In the genomic region with DNA sequence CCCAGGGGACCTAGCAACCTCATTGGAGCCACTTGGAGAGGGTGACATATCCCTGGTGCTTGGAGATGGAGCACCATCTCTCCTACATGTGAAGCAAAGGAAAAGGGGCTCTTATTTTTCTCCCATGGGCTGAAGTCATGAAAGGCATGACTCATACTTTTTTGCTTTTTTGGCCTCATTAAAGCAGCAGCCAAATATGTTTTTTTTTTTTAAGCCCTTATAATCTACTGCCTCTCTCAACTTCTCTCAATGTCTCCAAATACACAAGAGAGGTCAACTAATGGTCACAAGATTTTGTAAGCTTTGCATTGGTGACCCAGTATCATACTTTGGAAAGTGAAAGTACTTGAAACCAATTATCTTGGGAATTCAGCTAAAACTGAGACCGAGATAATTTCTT, we compare ENCODE assay signal across 20 cellular contexts. TPM values are rescaled to one million over a fixed set of nuclear protein-coding genes. Genes with fewer than 3 reads are reported as not detected.
DNase-seq lines count a peak whose midpoint lies in the region; ATAC-seq and TF ChIP-seq lines count a peak whose summit lies in the region.
"Had no signal": no experiment of that assay in that cellular context is flagged by ENCODE, and none has a peak within 500 bp of the region (broad histone marks: within the 10 kb centered on the region; RNA-seq: fewer than 3 reads in every experiment).

No MANE protein-coding gene starts in this region.

- peaks cover 0 to 2% of the 10 kb centered on the region in 2 donors for H3K36me3 Mint-ChIP-seq in naive B cell

- H3K4me1 ChIP-seq in right cardiac atrium (ENCODE audit: control insufficient read depth, insufficient read depth, low read length) (peaks cover 2% of the 10 kb centered on the region), left ventricle myocardium inferior (peaks cover 16% of the 10 kb centered on the region), vagina (peaks cover 20% of the 10 kb centered on the region)

- no peaks in the 10 kb centered on the region for H3K27me3 ChIP-seq in right cardiac atrium (ENCODE audit: control insufficient read depth, insufficient read depth)
- H3K27me3 ChIP-seq in left ventricle myocardium inferior (ENCODE audit: low read depth): peaks cover 41% of the 10 kb centered on the region
- H3K27me3 ChIP-seq in vagina: no peaks in the 10 kb centered on the region
- H3K27me3 ChIP-seq: Peyer's patch had no signal

- H3K4me1 Mint-ChIP-seq in naive B cell: peaks cover 9 to 23% (median 18%) of the 10 kb centered on the region in 3 donors

- H3K9me3 Mint-ChIP-seq in naive B cell: peaks cover 0 to 5% (median 3%) of the 10 kb centered on the region in 7 donors
- H3K9me3 Mint-ChIP-seq: HFFc6 had no signal

- no peak overlapping the region for H3K27ac ChIP-seq in right cardiac atrium (ENCODE audit: low read length)
- no peak overlapping the region for H3K27ac ChIP-seq in left ventricle myocardium inferior (replicated peaks)
- peak overlapping the region; percentile 6 for H3K27ac ChIP-seq in vagina
- H3K27ac ChIP-seq: coronary artery, epithelial cell of prostate, heart right ventricle, KMS-11, Peyer's patch, transverse colon had no signal

- ATAC-seq in right cardiac atrium: peak; percentile 39 to 42
- no peak for ATAC-seq in naive B cell (ENCODE audit: low read depth in 2 of 2)
- ATAC-seq in HG03025 (IDR thresholded peaks at IDR 0.05; ENCODE audit: low FRiP score, unreplicated experiment): no peak

- H3K4me3 Mint-ChIP-seq in naive B cell: peak overlapping the region in 5 of 8 donors; percentile 68 to 94 (median 79)
- H3K4me3 Mint-ChIP-seq: HFFc6 had no signal

- H3K27ac Mint-ChIP-seq in naive B cell: no peak overlapping the region
- H3K27ac Mint-ChIP-seq: activated naive CD8-positive, alpha-beta T cell treated with anti-CD3 and anti-CD28 coated beads, Interleukin-2, amount 10 ng/mL, durations not matched to agents 7 days and 5 days; HFFc6 had no signal

- no peaks in the 10 kb centered on the region for H3K36me3 ChIP-seq in left ventricle myocardium inferior
- H3K36me3 ChIP-seq in vagina: no peaks in the 10 kb centered on the region
- H3K36me3 ChIP-seq: transverse colon had no signal

- H3K27me3 Mint-ChIP-seq in naive B cell: peaks cover 24 to 38% (median 33%) of the 10 kb centered on the region in 3 donors

- no peak for TF ChIP-seq POLR2A in vagina (IDR thresholded peaks at IDR 0.05)

- TF ChIP-seq CTCF in left ventricle myocardium inferior (IDR thresholded peaks at IDR 0.05; ENCODE audit: borderline replicate concordance) (no peak), astrocyte of the spinal cord (IDR thresholded peaks at IDR 0.05; ENCODE audit: low read depth, low read length) (no peak), vagina (IDR thresholded peaks at IDR 0.05) (no peak)

- 57% methylated on average over 1 of the region's 1 CpG for whole genome bisulfite sequencing in right cardiac atrium

- H3K4me3 ChIP-seq in right cardiac atrium (ENCODE audit: low read length) (no peak overlapping the region), left ventricle myocardium inferior (no peak overlapping the region), astrocyte of the spinal cord (ENCODE audit: low read depth, low read length) (no peak overlapping the region), vagina (no peak overlapping the region)
- H3K4me3 ChIP-seq: coronary artery, heart right ventricle, Peyer's patch, transverse colon had no signal

- H3K9me3 ChIP-seq in right cardiac atrium (ENCODE audit: control insufficient read depth, low read length): peaks cover 2% of the 10 kb centered on the region
- H3K9me3 ChIP-seq in left ventricle myocardium inferior (replicated peaks): no peaks in the 10 kb centered on the region
- no peaks in the 10 kb centered on the region for H3K9me3 ChIP-seq in vagina
- H3K9me3 ChIP-seq: heart right ventricle, Peyer's patch, transverse colon had no signal

- intact Hi-C loops in right cardiac atrium (cut with DNase I): no loop called here
- intact Hi-C loops in left ventricle myocardium inferior (cut with micrococcal nuclease): no loop called here
- intact Hi-C loops in vagina (cut with DNase I): no loop called here

- DNase-seq in right cardiac atrium (no peak), left ventricle myocardium inferior (no peak), astrocyte of the spinal cord (ENCODE audit: low read depth, low spot score) (peak; percentile 11), naive B cell (no peak), vagina (ENCODE audit: extremely low spot score in 2 of 2) (no peak), dedifferentiated amniotic fluid mesenchymal stem cell (ENCODE audit: extremely low spot score) (no peak)
- DNase-seq in stimulated activated CD4-positive, alpha-beta T cell treated with anti-CD3 and anti-CD28 coated beads, Interleukin-4, amount 100 ng/mL, for 1 hour: no peak
- DNase-seq: activated CD4-positive, CD25-positive, alpha-beta regulatory T cell; activated naive CD8-positive, alpha-beta T cell treated with anti-CD3 and anti-CD28 coated beads, Interleukin-2, amount 10 ng/mL, durations not matched to agents 7 days and 5 days; Calu3; heart right ventricle; HFFc6; NCI-H510A treated with DMSO at 0.1 percent for 48 hours; Peyer's patch; transverse colon had no signal

- in situ Hi-C loops in astrocyte of the spinal cord (cut with HindIII; ENCODE audit: low sequenced_read_pairs): no loop called here

RNA-seq across cellular contexts. Expression of gene CFAP90, which starts 1.6 kb away (rescaled TPM):
- total RNA-seq in right cardiac atrium (under 1 TPM in 3 of 4 donors, not detected in 1; 0.09 to 0.33 (median 0.24) TPM), left ventricle myocardium inferior (not detected), vagina (2.5 TPM)
- polyA plus RNA-seq in right cardiac atrium (0.05 TPM), naive B cell (ENCODE audit: low read depth in 6 of 6) (not detected)
- total RNA-seq: activated naive CD8-positive, alpha-beta T cell treated with anti-CD3 and anti-CD28 coated beads, Interleukin-2, amount 10 ng/mL, durations not matched to agents 7 days and 5 days; Calu3; HFFc6; kidney epithelial cell; Peyer's patch; transverse colon had no signal

RNA-seq across cellular contexts. Expression of gene FASTKD3, which starts 16.3 kb away (rescaled TPM):
- total RNA-seq in right cardiac atrium (1 to 10 TPM; 3.5 to 5.8 (median 4.7) TPM), left ventricle myocardium inferior (5.8 TPM), vagina (14.7 TPM)
- polyA plus RNA-seq in right cardiac atrium (6.2 TPM), naive B cell (ENCODE audit: low read depth in 6 of 6) (10 to 100 TPM in 5 of 6 donors, 1 to 10 TPM in 1; 9.2 to 22.1 (median 12.4) TPM)

RNA-seq across cellular contexts. Expression of gene MTRR, which starts 16.4 kb away (rescaled TPM):
- 10 to 100 TPM; 25.0 to 41.1 (median 34.1) TPM for total RNA-seq in right cardiac atrium
- polyA plus RNA-seq in right cardiac atrium: 15.0 TPM
- 32.4 TPM for total RNA-seq in left ventricle myocardium inferior
- polyA plus RNA-seq in naive B cell (ENCODE audit: low read depth in 6 of 6): 10 to 100 TPM; 24.7 to 75.3 (median 31.3) TPM
- 33.1 TPM for total RNA-seq in vagina

Comparison
In these comparisons a context has a peak if more than half of its experiments do, and no peak if none do; other contexts are left out.
1. ATAC-seq: peak in right cardiac atrium (2 of 2); none in naive B cell (0 of 2) and HG03025 (single experiment).